ENCODE assay signal across 9 cellular contexts in genomic region chr1:236058141-236058626, GRCh38. TPM values are rescaled to one million over a fixed set of nuclear protein-coding genes. Genes with fewer than 3 reads are reported as not detected.
A peak's percentile ranks its signal among the peaks of the same experiment; 100 is the strongest.
DNase-seq lines count a peak whose midpoint lies in the region; ATAC-seq and TF ChIP-seq lines count a peak whose summit lies in the region.
"Had no signal": no experiment of that assay in that cellular context is flagged by ENCODE, and none has a peak within 500 bp of the region (broad histone marks: within the 10 kb centered on the region; RNA-seq: fewer than 3 reads in every experiment).

No MANE protein-coding gene starts in this region.

- H3K4me1 ChIP-seq in Loucy (ENCODE audit: insufficient read depth, low read length, poor library complexity, severe bottlenecking), result no peaks in the 10 kb centered on the region
- H3K4me1 ChIP-seq in CD4-positive, alpha-beta memory T cell (ENCODE audit: insufficient read depth, low read length), result peaks cover 6% of the 10 kb centered on the region

- H3K27me3 Mint-ChIP-seq in CD4-positive, alpha-beta memory T cell, result peaks cover 8 to 10% of the 10 kb centered on the region in 2 donors

- CTCF ChIA-PET in GM10248 (lab: Yijun Ruan, JAX), result interaction anchor here (1.4 kb wide), 1 partner anchor 8 kb away, joined by 4 read pairs; no protein-coding TSS in a partner anchor
- CTCF ChIA-PET in CD4-positive, alpha-beta memory T cell (lab: Charles Lee; ENCODE audit: partially characterized antibody), result interaction anchor here (1.2 kb wide), 1 partner anchor 76 kb away, joined by 3 read pairs; no protein-coding TSS in a partner anchor

- no peak overlapping the region for H3K9ac ChIP-seq in Loucy (ENCODE audit: low read depth, low read length, poor library complexity, severe bottlenecking)

- no peaks in the 10 kb centered on the region for H3K79me2 ChIP-seq in Loucy (ENCODE audit: insufficient read depth, low read length)

- peak; percentile 87 for ATAC-seq in GM21529 (IDR thresholded peaks at IDR 0.05; ENCODE audit: unreplicated experiment)

- no peaks in the 10 kb centered on the region for H4K20me1 ChIP-seq in Loucy (ENCODE audit: insufficient read depth, low read length, poor library complexity, severe bottlenecking)

- H3K4me2 ChIP-seq in Loucy (ENCODE audit: low read depth, low read length, poor library complexity, severe bottlenecking), result no peak overlapping the region

- peaks cover 0 to 3% (median 0%) of the 10 kb centered on the region in 8 donors for H3K9me3 Mint-ChIP-seq in CD4-positive, alpha-beta memory T cell

- H3K27ac Mint-ChIP-seq in CD4-positive, alpha-beta memory T cell, result no peak overlapping the region

- peak overlapping the region; percentile 55 for H2AFZ ChIP-seq in Loucy (ENCODE audit: low read length)

- no peaks in the 10 kb centered on the region for H3F3A ChIP-seq in Loucy (ENCODE audit: low read depth)

- DNase-seq in GM10248 (ENCODE audit: extremely low spot score) (peak; percentile 36), medulla oblongata (ENCODE audit: extremely low spot score) (peak; percentile 62), NCI-H748 (lab: John Stamatoyannopoulos, UW; ENCODE audit: unreplicated experiment) (no peak), CD1c-positive myeloid dendritic cell (ENCODE audit: extremely low spot score) (no peak)
- DNase-seq in CD4-positive, alpha-beta memory T cell, result no peak
- DNase-seq in stimulated activated CD4-positive, alpha-beta T cell treated with anti-CD3 and anti-CD28 coated beads, Interleukin-2, amount 100 ng/mL, for 24 hours, result no peak

- H3K36me3 Mint-ChIP-seq in CD4-positive, alpha-beta memory T cell, result no peaks in the 10 kb centered on the region

- no peak overlapping the region for H3K27ac ChIP-seq in CD4-positive, alpha-beta memory T cell (ENCODE audit: low read depth, low read length)

- H3K4me1 Mint-ChIP-seq in CD4-positive, alpha-beta memory T cell, result peaks cover 6 to 8% (median 7%) of the 10 kb centered on the region in 4 donors

- H3K4me3 Mint-ChIP-seq in CD4-positive, alpha-beta memory T cell, result no peak overlapping the region

- no peaks in the 10 kb centered on the region for H3K9me3 ChIP-seq in Loucy (ENCODE audit: insufficient read depth, low read depth, low read length)
- no peaks in the 10 kb centered on the region for H3K9me3 ChIP-seq in CD4-positive, alpha-beta memory T cell (ENCODE audit: control insufficient read depth in 1 of 2, low read length in 2 of 2)
- H3K9me3 ChIP-seq: HAP-1 had no signal

- POLR2A ChIA-PET in GM10248 (lab: Yijun Ruan, JAX), result no interaction called here
- POLR2A ChIA-PET in CD4-positive, alpha-beta memory T cell (lab: Charles Lee; ENCODE audit: partially characterized antibody), result no interaction called here

- no peaks in the 10 kb centered on the region for H3K9me2 ChIP-seq in Loucy (replicated peaks; ENCODE audit: low read depth, low read length)

- intact Hi-C loops in CD4-positive, alpha-beta memory T cell (cut with micrococcal nuclease), result no loop called here

- no peaks in the 10 kb centered on the region for H3K36me3 ChIP-seq in Loucy (ENCODE audit: insufficient read depth, low read length)
- H3K36me3 ChIP-seq in CD4-positive, alpha-beta memory T cell (ENCODE audit: insufficient read depth, low read length), result no peaks in the 10 kb centered on the region
- H3K36me3 ChIP-seq: HAP-1 had no signal

- no peak overlapping the region for H3K4me3 ChIP-seq in Loucy (ENCODE audit: low read length, poor library complexity, severe bottlenecking)
- no peak overlapping the region for H3K4me3 ChIP-seq in CD4-positive, alpha-beta memory T cell (ENCODE audit: low read length in 2 of 2)
- H3K4me3 ChIP-seq: HAP-1 had no signal

- H3K27me3 ChIP-seq in Loucy (ENCODE audit: insufficient read depth, low read length, poor library complexity, severe bottlenecking), result no peaks in the 10 kb centered on the region
- H3K27me3 ChIP-seq in CD4-positive, alpha-beta memory T cell (ENCODE audit: insufficient read depth, low read length), result no peaks in the 10 kb centered on the region

- TF ChIP-seq CTCF in GM10248 (IDR thresholded peaks at IDR 0.05; ENCODE audit: control extremely low read depth, extremely low read depth, low read depth, missing control alignments) (no peak), Loucy (conservative IDR thresholded peaks at IDR 0.05; ENCODE audit: low read length) (no peak)

RNA-seq across cellular contexts. Expression of gene NID1, which starts 6.7 kb away (rescaled TPM):
- total RNA-seq in CD4-positive, alpha-beta memory T cell, result under 1 TPM; 0.08 to 0.17 TPM
- polyA plus RNA-seq in CD4-positive, alpha-beta memory T cell, result not detected

Comparison
In these comparisons a context has a peak if more than half of its experiments do, and no peak if none do; other contexts are left out.
1. DNase-seq: peak in GM10248 (single experiment) and medulla oblongata (single experiment); none in CD4-positive, alpha-beta memory T cell (0 of 5), NCI-H748 (single experiment), stimulated activated CD4-positive, alpha-beta T cell treated with anti-CD3 and anti-CD28 coated beads, Interleukin-2, amount 100 ng/mL, for 24 hours (0 of 2) and CD1c-positive myeloid dendritic cell (single experiment).